In genomic region chr16:79810449-79811189, GRCh38 we compare ENCODE assay signal across 27 cellular contexts.
DNase-seq lines count a peak whose midpoint lies in the region; ATAC-seq, FAIRE-seq and TF ChIP-seq lines count a peak whose summit lies in the region.
"Had no signal": no experiment of that assay in that cellular context is flagged by ENCODE, and none has a peak within 500 bp of the region (broad histone marks: within the 10 kb centered on the region; RNA-seq: fewer than 3 reads in every experiment).

No MANE protein-coding gene starts in this region.

- H3K9me3 ChIP-seq in effector memory CD4-positive, alpha-beta T cell (ENCODE audit: control insufficient read depth, low read length) = no peaks in the 10 kb centered on the region
- H3K9me3 ChIP-seq: esophagus squamous epithelium, gastroesophageal sphincter, tibial artery had no signal

- TF ChIP-seq CTCF in VCaP (conservative IDR thresholded peaks at IDR 0.05) (no peak), foreskin keratinocyte (conservative IDR thresholded peaks at IDR 0.05) (no peak)

- DNase-seq in NCI-H1105 (lab: John Stamatoyannopoulos, UW) = peak; percentile 60
- peak; percentile 89 to 94 for DNase-seq in foreskin keratinocyte
- DNase-seq in urothelium cell line (ENCODE audit: low spot score) = peak; percentile 41
- DNase-seq in HT-29 (ENCODE audit: low spot score) = no peak
- no peak for DNase-seq in Ammon's horn (ENCODE audit: low spot score)
- no peak for DNase-seq in effector memory CD4-positive, alpha-beta T cell
- DNase-seq: activated CD4-positive, alpha-beta T cell treated with anti-CD3 and anti-CD28 coated beads, Interleukin-2, amount 50 U/mL, for 48 hours; activated CD4-positive, CD25-positive, alpha-beta regulatory T cell; activated CD8-positive, alpha-beta memory T cell treated with anti-CD3 and anti-CD28 coated beads, Interleukin-2, amount 50 U/mL, for 48 hours; aorta; CD8-positive, alpha-beta memory T cell; cerebellar nuclear complex; DMS53; esophagus squamous epithelium; hypothalamus; MV-4-11; NCI-H187; NCI-H2227 treated with DMSO at 0.1 percent for 48 hours; NCI-H82; SHP77 treated with DMSO at 0.1 percent for 48 hours; stomach; SW 1271; tibial artery had no signal

- ATAC-seq in foreskin keratinocyte = peak; percentile 76
- ATAC-seq: activated T-helper 17 cell treated with anti-CD3 and anti-CD28 coated beads, Interleukin-2, amount 50 U/mL, for 72 hours; gastroesophageal sphincter had no signal

- no peaks in the 10 kb centered on the region for H3K27me3 ChIP-seq in foreskin keratinocyte
- H3K27me3 ChIP-seq in effector memory CD4-positive, alpha-beta T cell (replicated peaks; ENCODE audit: control insufficient read depth, insufficient read depth, low read length, poor library complexity, severe bottlenecking) = no peaks in the 10 kb centered on the region
- H3K27me3 ChIP-seq: esophagus squamous epithelium, gastroesophageal sphincter, stomach, tibial artery had no signal

- no peaks in the 10 kb centered on the region for H3K36me3 ChIP-seq in effector memory CD4-positive, alpha-beta T cell (ENCODE audit: control insufficient read depth, insufficient read depth, low read length)
- H3K36me3 ChIP-seq: esophagus squamous epithelium, gastroesophageal sphincter, stomach, tibial artery had no signal

- H3K4me1 ChIP-seq in foreskin keratinocyte = peaks cover 21% of the 10 kb centered on the region
- no peaks in the 10 kb centered on the region for H3K4me1 ChIP-seq in effector memory CD4-positive, alpha-beta T cell (ENCODE audit: control insufficient read depth, insufficient read depth, low read length, poor library complexity, severe bottlenecking)
- H3K4me1 ChIP-seq: gastroesophageal sphincter, stomach, tibial artery had no signal

- H3K27ac ChIP-seq in VCaP = peak overlapping the region; percentile 77
- H3K27ac ChIP-seq in foreskin keratinocyte = peak overlapping the region; percentile 45
- H3K27ac ChIP-seq in effector memory CD4-positive, alpha-beta T cell (ENCODE audit: insufficient read depth, low read length, poor library complexity, severe bottlenecking) = no peak overlapping the region
- H3K27ac ChIP-seq: gastroesophageal sphincter, stomach, tibial artery had no signal

- peak; percentile 62 for FAIRE-seq in urothelium cell line (lab: Jason Lieb, UNC)

- no peak overlapping the region for H3K4me3 ChIP-seq in effector memory CD4-positive, alpha-beta T cell (ENCODE audit: insufficient read depth, low read depth, low read length, poor library complexity, severe bottlenecking)
- H3K4me3 ChIP-seq: esophagus squamous epithelium, gastroesophageal sphincter, lung, stomach, tibial artery had no signal

Comparison
In these comparisons a context has a peak if more than half of its experiments do, and no peak if none do; other contexts are left out.
1. DNase-seq: peak in NCI-H1105 (single experiment), foreskin keratinocyte (2 of 2) and urothelium cell line (single experiment); none in HT-29 (single experiment), Ammon's horn (single experiment) and effector memory CD4-positive, alpha-beta T cell (0 of 3).